Comparison of ENCODE assay signal across 8 cellular contexts in genomic region chr14:22597771-22598098, GRCh38. TPM values are rescaled to one million over a fixed set of nuclear protein-coding genes. Genes with fewer than 3 reads are reported as not detected.
A peak's percentile ranks its signal among the peaks of the same experiment; 100 is the strongest.
DNase-seq lines count a peak whose midpoint lies in the region; ATAC-seq and TF ChIP-seq lines count a peak whose summit lies in the region.

No MANE protein-coding gene starts in this region.

- peaks cover 25% of the 10 kb centered on the region for H3K36me3 Mint-ChIP-seq in CD4-positive, alpha-beta T cell (ENCODE audit: low read depth)
- H3K36me3 Mint-ChIP-seq in activated CD8-positive, alpha-beta T cell treated with anti-CD3 and anti-CD28 coated beads for 36 hours (ENCODE audit: low read depth), result peaks cover 9% of the 10 kb centered on the region

- CTCF ChIA-PET in CD4-positive, alpha-beta T cell (lab: Charles Lee), result interaction anchor here (1.0 to 6.4 kb wide), 4 partner anchors 8 to 55 kb away, joined by 3 to 39 read pairs (median 21); partner anchors contain the start of gene DAD1
- CTCF ChIA-PET in activated CD8-positive, alpha-beta T cell treated with anti-CD3 and anti-CD28 coated beads for 36 hours (lab: Charles Lee), result interaction anchor here (0.8 to 5.3 kb wide), 7 partner anchors 9 to 255 kb away, joined by 3 to 52 read pairs (median 6); partner anchors contain the start of gene DAD1

- H3K9me3 Mint-ChIP-seq in CD4-positive, alpha-beta T cell, result no peaks in the 10 kb centered on the region
- H3K9me3 Mint-ChIP-seq in activated CD8-positive, alpha-beta T cell treated with anti-CD3 and anti-CD28 coated beads for 36 hours, result no peaks in the 10 kb centered on the region

- H3K36me3 ChIP-seq in spleen, result peaks cover 0 to 18% (median 11%) of the 10 kb centered on the region in 6 donors

- H3K27ac Mint-ChIP-seq in CD4-positive, alpha-beta T cell, result peak overlapping the region; percentile 77
- H3K27ac Mint-ChIP-seq in activated CD8-positive, alpha-beta T cell treated with anti-CD3 and anti-CD28 coated beads for 36 hours, result peak overlapping the region; percentile 50

- peaks cover 24% of the 10 kb centered on the region for H3K4me1 Mint-ChIP-seq in CD4-positive, alpha-beta T cell (ENCODE audit: low read depth)
- peaks cover 26% of the 10 kb centered on the region for H3K4me1 Mint-ChIP-seq in activated CD8-positive, alpha-beta T cell treated with anti-CD3 and anti-CD28 coated beads for 36 hours (ENCODE audit: low read depth)

- intact Hi-C loops in CD4-positive, alpha-beta T cell (cut with DNase I, micrococcal nuclease), result no loop called here
- intact Hi-C loops in activated CD8-positive, alpha-beta T cell treated with anti-CD3 and anti-CD28 coated beads for 36 hours (cut with micrococcal nuclease), result no loop called here
- intact Hi-C loops in right cardiac atrium (cut with DNase I) (no loop called here), spleen (cut with DNase I; ENCODE audit: low total_unique reads) (loop anchor here (10.0 kb wide), 1 partner anchor 157 kb away; no protein-coding TSS in a partner anchor)

- no peak for ATAC-seq in CD4-positive, alpha-beta T cell (ENCODE audit: poor library complexity)
- ATAC-seq in HG02571 (IDR thresholded peaks at IDR 0.05; ENCODE audit: unreplicated experiment) (peak; percentile 21), right cardiac atrium (peak; percentile 10 to 27), GM18861 (IDR thresholded peaks at IDR 0.05; ENCODE audit: unreplicated experiment) (no peak), GM21526 (IDR thresholded peaks at IDR 0.05; ENCODE audit: low FRiP score, unreplicated experiment) (no peak)
- ATAC-seq in activated CD8-positive, alpha-beta T cell treated with anti-CD3 and anti-CD28 coated beads for 36 hours, result no peak

- peaks cover 6% of the 10 kb centered on the region for H3K4me1 ChIP-seq in right cardiac atrium (ENCODE audit: control insufficient read depth, insufficient read depth, low read length)
- peaks cover 3 to 48% (median 30%) of the 10 kb centered on the region in 6 donors for H3K4me1 ChIP-seq in spleen

- H3K4me3 Mint-ChIP-seq in CD4-positive, alpha-beta T cell, result peak overlapping the region; percentile 98
- H3K4me3 Mint-ChIP-seq in activated CD8-positive, alpha-beta T cell treated with anti-CD3 and anti-CD28 coated beads for 36 hours, result peak overlapping the region; percentile 92

- DNase-seq in CD4-positive, alpha-beta T cell, result no peak
- DNase-seq in activated CD8-positive, alpha-beta T cell treated with anti-CD3 and anti-CD28 coated beads for 36 hours, result no peak
- no peak for DNase-seq in right cardiac atrium
- DNase-seq in spleen, result no peak
- no peak for DNase-seq in KG1 (lab: John Stamatoyannopoulos, UW)

- no peak overlapping the region for H3K27ac ChIP-seq in CD4-positive, alpha-beta T cell (ENCODE audit: low read depth, low read length)
- H3K27ac ChIP-seq in right cardiac atrium (ENCODE audit: low read length) (peak overlapping the region; percentile 52), spleen (peak overlapping the region; percentile 49 to 93 (median 88))

- POLR2A ChIA-PET in CD4-positive, alpha-beta T cell (lab: Charles Lee), result interaction anchor here (1.1 to 5.6 kb wide), 7 partner anchors 8 to 169 kb away, joined by 3 to 82 read pairs (median 7); partner anchors contain the start of genes DAD1 and OXA1L
- POLR2A ChIA-PET in activated CD8-positive, alpha-beta T cell treated with anti-CD3 and anti-CD28 coated beads for 36 hours (lab: Charles Lee), result interaction anchor here (3.5 kb wide), 1 partner anchor 9 kb away, joined by 26 read pairs; the partner anchor contains the start of gene DAD1

- H3K9me3 ChIP-seq in CD4-positive, alpha-beta T cell (ENCODE audit: control insufficient read depth, low read length), result no peaks in the 10 kb centered on the region
- no peaks in the 10 kb centered on the region for H3K9me3 ChIP-seq in right cardiac atrium (ENCODE audit: control insufficient read depth, low read length)
- H3K9me3 ChIP-seq in spleen, result no peaks in the 10 kb centered on the region

- H3K4me3 ChIP-seq in right cardiac atrium (ENCODE audit: low read length), result peak overlapping the region; percentile 88
- H3K4me3 ChIP-seq in spleen, result peak overlapping the region; percentile 59 to 94 (median 72)

- 10% methylated on average over 9 of the region's 9 CpGs for whole genome bisulfite sequencing in right cardiac atrium
- 8 to 15% (median 12%) methylated on average over 9 of the region's 9 CpGs for WGBS in spleen, 5 donors

- TF ChIP-seq POLR2A in spleen (IDR thresholded peaks at IDR 0.05), result no peak

- H3K27me3 ChIP-seq in CD4-positive, alpha-beta T cell (ENCODE audit: control insufficient read depth, insufficient read depth, low read length), result no peaks in the 10 kb centered on the region
- H3K27me3 ChIP-seq in right cardiac atrium (ENCODE audit: control insufficient read depth, insufficient read depth), result no peaks in the 10 kb centered on the region
- no peaks in the 10 kb centered on the region for H3K27me3 ChIP-seq in spleen (replicated peaks in 1 of 7)

- no peak for TF ChIP-seq CTCF in CD4-positive, alpha-beta T cell (IDR thresholded peaks at IDR 0.05)
- TF ChIP-seq CTCF in activated CD8-positive, alpha-beta T cell treated with anti-CD3 and anti-CD28 coated beads for 36 hours (IDR thresholded peaks at IDR 0.05), result no peak
- no peak for TF ChIP-seq CTCF in spleen (IDR thresholded peaks at IDR 0.05 in 8 of 11, conservative IDR thresholded peaks at IDR 0.05 in 3 of 11)

- no peaks in the 10 kb centered on the region for H3K27me3 Mint-ChIP-seq in CD4-positive, alpha-beta T cell
- H3K27me3 Mint-ChIP-seq in activated CD8-positive, alpha-beta T cell treated with anti-CD3 and anti-CD28 coated beads for 36 hours, result no peaks in the 10 kb centered on the region

RNA-seq across cellular contexts. Expression of gene ABHD4, which starts 0.4 kb away (rescaled TPM):
- 1 to 10 TPM; 7.1 to 8.9 TPM for total RNA-seq in CD4-positive, alpha-beta T cell
- total RNA-seq in activated CD8-positive, alpha-beta T cell treated with anti-CD3 and anti-CD28 coated beads for 36 hours, result 1 to 10 TPM; 8.6 to 9.4 TPM
- total RNA-seq in right cardiac atrium (10 to 100 TPM; 29.7 to 40.9 (median 36.9) TPM), spleen (10 to 100 TPM; 12.0 to 32.8 (median 24.9) TPM)
- polyA plus RNA-seq in right cardiac atrium (20.3 TPM), spleen (1 to 10 TPM; 7.2 to 8.6 (median 7.9) TPM)

RNA-seq across cellular contexts. Expression of gene DAD1, which starts 8.7 kb away (rescaled TPM):
- total RNA-seq in CD4-positive, alpha-beta T cell, result 10 to 100 TPM; 41.8 to 44.1 TPM
- total RNA-seq in activated CD8-positive, alpha-beta T cell treated with anti-CD3 and anti-CD28 coated beads for 36 hours, result 100 to 1,000 TPM; 194 to 196 TPM
- total RNA-seq in right cardiac atrium (100 to 1,000 TPM; 122 to 168 (median 158) TPM), spleen (100 to 1,000 TPM; 107 to 176 (median 123) TPM)
- polyA plus RNA-seq in right cardiac atrium (220 TPM), spleen (100 to 1,000 TPM; 102 to 165 (median 147) TPM)

RNA-seq across cellular contexts. Expression of gene OR6J1, which starts 46.4 kb away (rescaled TPM):
- total RNA-seq in CD4-positive, alpha-beta T cell, result not detected
- not detected for total RNA-seq in activated CD8-positive, alpha-beta T cell treated with anti-CD3 and anti-CD28 coated beads for 36 hours
- total RNA-seq in right cardiac atrium (not detected), spleen (not detected)
- polyA plus RNA-seq in right cardiac atrium (not detected), spleen (not detected)

Comparison
In these comparisons a context has a peak if more than half of its experiments do, and no peak if none do; other contexts are left out.
1. ATAC-seq: peak in HG02571 (single experiment) and right cardiac atrium (2 of 2); none in CD4-positive, alpha-beta T cell (single experiment), activated CD8-positive, alpha-beta T cell treated with anti-CD3 and anti-CD28 coated beads for 36 hours (single experiment), GM18861 (single experiment) and GM21526 (single experiment).